ENCODE assay signal across 10 cellular contexts in genomic region chr22:20247010-20247505, GRCh38.
DNase-seq lines count a peak whose midpoint lies in the region; ATAC-seq and TF ChIP-seq lines count a peak whose summit lies in the region.
"Had no signal": no experiment of that assay in that cellular context is flagged by ENCODE, and none has a peak within 500 bp of the region (broad histone marks: within the 10 kb centered on the region; RNA-seq: fewer than 3 reads in every experiment).

No MANE protein-coding gene starts in this region.

- H3K4me3 ChIP-seq in cardiac fibroblast (replicated peaks in 1 of 2; ENCODE audit: low read depth in 2 of 2, low read length in 2 of 2) (no peak overlapping the region), skeletal muscle cell (ENCODE audit: low read depth, low read length) (no peak overlapping the region)
- H3K4me3 ChIP-seq: thyroid gland had no signal

- TF ChIP-seq CTCF in GM13977 (IDR thresholded peaks at IDR 0.05; ENCODE audit: extremely low read depth, insufficient read depth, missing control alignments), result no peak
- no peak for TF ChIP-seq CTCF in cardiac fibroblast (IDR thresholded peaks at IDR 0.05; ENCODE audit: low read depth, low read length)

- DNase-seq in GM13977 (ENCODE audit: low spot score) (peak; percentile 89), cardiac fibroblast (ENCODE audit: low read depth in 2 of 2) (peak; percentile 24 to 39), skeletal muscle cell (ENCODE audit: low read depth) (peak; percentile 32), NCI-H1092 treated with DMSO at 0.1 percent for 48 hours (lab: John Stamatoyannopoulos, UW) (no peak), medulla oblongata (ENCODE audit: extremely low spot score) (no peak)
- DNase-seq: NCI-H510A treated with DMSO at 0.1 percent for 48 hours; stimulated activated CD4-positive, alpha-beta T cell treated with anti-CD3 and anti-CD28 coated beads, Interleukin-2, amount 100 ng/mL, for 48 hours; thyroid gland had no signal

- peak; percentile 41 for ATAC-seq in HG03354 (IDR thresholded peaks at IDR 0.05; ENCODE audit: poor library complexity, severe bottlenecking, unreplicated experiment)
- no peak for ATAC-seq in GM21381 (IDR thresholded peaks at IDR 0.05; ENCODE audit: unreplicated experiment)

- in situ Hi-C loops in GM13977 (cut with MboI; ENCODE audit: low pct_unique_long_range_greater_than_20kb, low sequenced_read_pairs, unreplicated experiment), result no loop called here

Comparison
In these comparisons a context has a peak if more than half of its experiments do, and no peak if none do; other contexts are left out.
1. DNase-seq: peak in GM13977 (single experiment), cardiac fibroblast (2 of 2) and skeletal muscle cell (single experiment); none in NCI-H1092 treated with DMSO at 0.1 percent for 48 hours (single experiment) and medulla oblongata (single experiment).